Comparison of ENCODE assay signal across 27 cellular contexts in the genomic region with DNA sequence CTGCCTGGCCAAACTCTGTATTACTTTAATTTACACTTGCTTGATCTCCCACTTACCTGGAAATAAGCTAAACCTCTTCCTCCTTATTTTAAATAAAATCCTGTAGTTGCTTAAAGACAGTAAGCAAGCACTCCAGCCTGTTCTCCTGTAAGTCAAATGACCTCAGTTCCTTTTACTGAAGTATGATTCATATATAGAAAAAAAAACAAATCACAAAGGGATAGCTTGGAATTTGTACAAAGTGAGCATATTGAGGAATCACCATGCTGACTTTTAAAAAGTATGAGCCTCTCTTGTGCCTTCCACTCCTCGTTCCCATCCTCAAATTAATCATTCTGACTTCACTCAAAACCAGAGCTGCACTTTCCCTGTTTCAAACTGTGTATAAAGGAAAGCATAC. TPM values are rescaled to one million over a fixed set of nuclear protein-coding genes. Genes with fewer than 3 reads are reported as not detected.
"Had no signal": no experiment of that assay in that cellular context is flagged by ENCODE, and none has a peak within 500 bp of the region (broad histone marks: within the 10 kb centered on the region; RNA-seq: fewer than 3 reads in every experiment).

No MANE protein-coding gene starts in this region.

- FAIRE-seq: TTC549 had no signal

- H3K36me3 Mint-ChIP-seq: activated CD8-positive, alpha-beta memory T cell treated with anti-CD3 and anti-CD28 coated beads, Interleukin-2, amount 10 ng/mL, durations not matched to agents 7 days and 5 days; activated naive CD4-positive, alpha-beta T cell treated with anti-CD3 and anti-CD28 coated beads, Interleukin-2, amount 10 ng/mL, durations not matched to agents 7 days and 5 days; naive B cell; stimulated activated naive B cell treated with anti-CD40 and anti-IgM and Interleukin-4, amounts not matched to agents 10 μg/mL and 1 μg/mL and 100 μg/mL, for 72 hours had no signal

- H3K4me3 Mint-ChIP-seq: activated CD4-positive, alpha-beta T cell treated with anti-CD3 and anti-CD28 coated beads, Interleukin-2, amount 10 ng/mL, durations not matched to agents 7 days and 5 days; activated CD8-positive, alpha-beta memory T cell treated with anti-CD3 and anti-CD28 coated beads, Interleukin-2, amount 10 ng/mL, durations not matched to agents 7 days and 5 days; activated CD8-positive, alpha-beta T cell treated with anti-CD3 and anti-CD28 coated beads for 36 hours; activated naive CD4-positive, alpha-beta T cell treated with anti-CD3 and anti-CD28 coated beads, Interleukin-2, amount 10 ng/mL, durations not matched to agents 7 days and 5 days; central memory CD8-positive, alpha-beta T cell; endodermal cell; naive B cell; stimulated activated naive B cell treated with anti-CD40 and anti-IgM and Interleukin-4, amounts not matched to agents 10 μg/mL and 1 μg/mL and 100 μg/mL, for 72 hours had no signal

- H3K27me3 Mint-ChIP-seq: activated CD4-positive, alpha-beta T cell treated with anti-CD3 and anti-CD28 coated beads, Interleukin-2, amount 10 ng/mL, durations not matched to agents 7 days and 5 days; activated CD8-positive, alpha-beta memory T cell treated with anti-CD3 and anti-CD28 coated beads, Interleukin-2, amount 10 ng/mL, durations not matched to agents 7 days and 5 days; activated CD8-positive, alpha-beta T cell treated with anti-CD3 and anti-CD28 coated beads for 36 hours; activated naive CD4-positive, alpha-beta T cell treated with anti-CD3 and anti-CD28 coated beads, Interleukin-2, amount 10 ng/mL, durations not matched to agents 7 days and 5 days; central memory CD8-positive, alpha-beta T cell had no signal

- H3K9me3 Mint-ChIP-seq: activated CD4-positive, alpha-beta T cell treated with anti-CD3 and anti-CD28 coated beads, Interleukin-2, amount 10 ng/mL, durations not matched to agents 7 days and 5 days; endodermal cell had no signal

- DNase-seq: activated CD4-positive, alpha-beta T cell treated with anti-CD3 and anti-CD28 coated beads, Interleukin-2, amount 10 ng/mL, durations not matched to agents 7 days and 5 days; activated CD4-positive, CD25-positive, alpha-beta regulatory T cell treated with anti-CD3 and anti-CD28 coated beads, Interleukin-2, amount 50 U/mL, for 72 hours; activated CD8-positive, alpha-beta memory T cell treated with anti-CD3 and anti-CD28 coated beads, Interleukin-2, amount 10 ng/mL, durations not matched to agents 7 days and 5 days; activated CD8-positive, alpha-beta T cell treated with anti-CD3 and anti-CD28 coated beads for 36 hours; activated effector memory CD4-positive, alpha-beta T cell treated with anti-CD3 and anti-CD28 coated beads, Interleukin-2, amount 50 U/mL, for 16 hours; activated naive CD4-positive, alpha-beta T cell treated with anti-CD3 and anti-CD28 coated beads, Interleukin-2, amount 10 ng/mL, durations not matched to agents 7 days and 5 days; activated T-cell treated with anti-CD3 and anti-CD28 coated beads for 4 hours; brain microvascular endothelial cell; foreskin melanocyte; lower lobe of right lung; naive B cell; nucleus accumbens; right lobe of liver; stimulated activated CD4-positive, alpha-beta T cell treated with anti-CD3 and anti-CD28 coated beads, Interleukin-15, amount 100 ng/mL, for 24 hours; stimulated activated naive B cell treated with anti-CD40 and anti-IgM and Interleukin-4, amounts not matched to agents 10 μg/mL and 1 μg/mL and 100 μg/mL, for 72 hours; testis; trophoblast cell; uterus; WERI-Rb-1 had no signal

- H3K4me3 ChIP-seq: coronary artery, lower lobe of right lung, right lobe of liver, smooth muscle cell, testis, uterus had no signal

- H3K4me1 Mint-ChIP-seq: activated CD4-positive, alpha-beta T cell treated with anti-CD3 and anti-CD28 coated beads, Interleukin-2, amount 10 ng/mL, durations not matched to agents 7 days and 5 days; activated CD8-positive, alpha-beta memory T cell treated with anti-CD3 and anti-CD28 coated beads, Interleukin-2, amount 10 ng/mL, durations not matched to agents 7 days and 5 days; activated naive CD4-positive, alpha-beta T cell treated with anti-CD3 and anti-CD28 coated beads, Interleukin-2, amount 10 ng/mL, durations not matched to agents 7 days and 5 days; central memory CD8-positive, alpha-beta T cell; endodermal cell; naive B cell; stimulated activated naive B cell treated with anti-CD40 and anti-IgM and Interleukin-4, amounts not matched to agents 10 μg/mL and 1 μg/mL and 100 μg/mL, for 72 hours had no signal

- H3K27ac Mint-ChIP-seq: activated CD4-positive, alpha-beta T cell treated with anti-CD3 and anti-CD28 coated beads, Interleukin-2, amount 10 ng/mL, durations not matched to agents 7 days and 5 days; activated CD8-positive, alpha-beta memory T cell treated with anti-CD3 and anti-CD28 coated beads, Interleukin-2, amount 10 ng/mL, durations not matched to agents 7 days and 5 days; activated CD8-positive, alpha-beta T cell treated with anti-CD3 and anti-CD28 coated beads for 36 hours; activated naive CD4-positive, alpha-beta T cell treated with anti-CD3 and anti-CD28 coated beads, Interleukin-2, amount 10 ng/mL, durations not matched to agents 7 days and 5 days; endodermal cell; naive B cell; stimulated activated naive B cell treated with anti-CD40 and anti-IgM and Interleukin-4, amounts not matched to agents 10 μg/mL and 1 μg/mL and 100 μg/mL, for 72 hours had no signal

RNA-seq across cellular contexts. Expression of gene C10orf90, which starts 52.0 kb away (rescaled TPM):
- total RNA-seq: activated CD4-positive, alpha-beta T cell treated with anti-CD3 and anti-CD28 coated beads, Interleukin-2, amount 10 ng/mL, durations not matched to agents 7 days and 5 days; activated CD8-positive, alpha-beta memory T cell treated with anti-CD3 and anti-CD28 coated beads, Interleukin-2, amount 10 ng/mL, durations not matched to agents 7 days and 5 days; activated CD8-positive, alpha-beta T cell treated with anti-CD3 and anti-CD28 coated beads for 36 hours; epithelial cell of proximal tubule; kidney epithelial cell; lower lobe of right lung had no signal
- polyA plus RNA-seq: neural cell had no signal
